In genomic region chr1:214977133-214977532, GRCh38 we compare ENCODE assay signal across 22 cellular contexts.
DNase-seq lines count a peak whose midpoint lies in the region; TF ChIP-seq lines count a peak whose summit lies in the region.
"Had no signal": no experiment of that assay in that cellular context is flagged by ENCODE, and none has a peak within 500 bp of the region (broad histone marks: within the 10 kb centered on the region; RNA-seq: fewer than 3 reads in every experiment).

No MANE protein-coding gene starts in this region.

- peak overlapping the region in 2 of 3 donors; percentile 44 to 67 for H3K27ac ChIP-seq in thyroid gland
- H3K27ac ChIP-seq: 22Rv1, RWPE1 had no signal

- intact Hi-C loops in thyroid gland (cut with DNase I): no loop called here

- H3K4me3 ChIP-seq in NT2/D1 (ENCODE audit: insufficient read length, low read depth) (no peak overlapping the region), fibroblast of villous mesenchyme (ENCODE audit: low read depth, low read length) (no peak overlapping the region), thyroid gland (replicated peaks in 1 of 3) (no peak overlapping the region)

- no peak for TF ChIP-seq POLR2A in thyroid gland (IDR thresholded peaks at IDR 0.05)

- DNase-seq in NCI-H1417 (lab: John Stamatoyannopoulos, UW): peak in 2 of 3 experiments; percentile 2 to 60
- DNase-seq in NCI-H1417 treated with DMSO at 0.1 percent for 48 hours (lab: John Stamatoyannopoulos, UW): no peak
- DNase-seq in NT2/D1 (ENCODE audit: low read depth, low spot score): peak; percentile 13
- peak; percentile 37 for DNase-seq in fibroblast of villous mesenchyme (ENCODE audit: low read depth)
- DNase-seq in thyroid gland: peak in 1 of 2 donors; percentile 6
- DNase-seq in Ammon's horn (ENCODE audit: low spot score): no peak
- no peak for DNase-seq in activated CD4-positive, alpha-beta T cell treated with anti-CD3 and anti-CD28 coated beads, Interleukin-2, amount 50 U/mL, for 1 hour
- DNase-seq in NCI-H1694 treated with DMSO at 0.1 percent for 48 hours (lab: John Stamatoyannopoulos, UW): no peak
- DNase-seq: BE2C; Calu3; CD8-positive, alpha-beta memory T cell; DMS153; DND-41; Karpas-422; NCI-H1092 treated with DMSO at 0.1 percent for 48 hours; NCI-H187; NCI-H2081 treated with DMSO at 0.1 percent for 48 hours; NCI-H446 treated with DMSO at 0.1 percent for 48 hours; NCI-H526; SHP77 treated with DMSO at 0.1 percent for 48 hours had no signal

- TF ChIP-seq CTCF in fibroblast of villous mesenchyme (IDR thresholded peaks at IDR 0.05; ENCODE audit: insufficient read depth, low read depth, low read length) (no peak), thyroid gland (IDR thresholded peaks at IDR 0.05) (no peak)

- H3K27me3 ChIP-seq in NT2/D1 (ENCODE audit: insufficient read depth, insufficient read length) (no peaks in the 10 kb centered on the region), thyroid gland (no peaks in the 10 kb centered on the region)

- H3K4me1 ChIP-seq in NT2/D1 (ENCODE audit: insufficient read depth, insufficient read length) (peaks cover 4% of the 10 kb centered on the region), thyroid gland (peaks cover 28 to 34% of the 10 kb centered on the region in 2 donors)
- H3K4me1 ChIP-seq: BE2C had no signal

- H3K9me3 ChIP-seq in NT2/D1 (ENCODE audit: insufficient read depth, low read length) (no peaks in the 10 kb centered on the region), thyroid gland (no peaks in the 10 kb centered on the region)
- H3K9me3 ChIP-seq: BE2C had no signal

- H3K36me3 ChIP-seq in NT2/D1 (ENCODE audit: insufficient read depth, insufficient read length, low read length): no peaks in the 10 kb centered on the region
- no peaks in the 10 kb centered on the region for H3K36me3 ChIP-seq in thyroid gland
- H3K36me3 ChIP-seq: BE2C had no signal

- WGBS in thyroid gland, 2 donors: 25 to 35% methylated on average over 3 of the region's 3 CpGs

- no peak overlapping the region for H3K9ac ChIP-seq in NT2/D1 (ENCODE audit: insufficient read length, low read depth)

Comparison
In these comparisons a context has a peak if more than half of its experiments do, and no peak if none do; other contexts are left out.
1. DNase-seq: peak in NCI-H1417 (2 of 3), NT2/D1 (single experiment) and fibroblast of villous mesenchyme (single experiment); none in NCI-H1417 treated with DMSO at 0.1 percent for 48 hours (single experiment), Ammon's horn (single experiment), activated CD4-positive, alpha-beta T cell treated with anti-CD3 and anti-CD28 coated beads, Interleukin-2, amount 50 U/mL, for 1 hour (single experiment) and NCI-H1694 treated with DMSO at 0.1 percent for 48 hours (single experiment).